8 cellular contexts compared by ENCODE assay signal in the genomic region with DNA sequence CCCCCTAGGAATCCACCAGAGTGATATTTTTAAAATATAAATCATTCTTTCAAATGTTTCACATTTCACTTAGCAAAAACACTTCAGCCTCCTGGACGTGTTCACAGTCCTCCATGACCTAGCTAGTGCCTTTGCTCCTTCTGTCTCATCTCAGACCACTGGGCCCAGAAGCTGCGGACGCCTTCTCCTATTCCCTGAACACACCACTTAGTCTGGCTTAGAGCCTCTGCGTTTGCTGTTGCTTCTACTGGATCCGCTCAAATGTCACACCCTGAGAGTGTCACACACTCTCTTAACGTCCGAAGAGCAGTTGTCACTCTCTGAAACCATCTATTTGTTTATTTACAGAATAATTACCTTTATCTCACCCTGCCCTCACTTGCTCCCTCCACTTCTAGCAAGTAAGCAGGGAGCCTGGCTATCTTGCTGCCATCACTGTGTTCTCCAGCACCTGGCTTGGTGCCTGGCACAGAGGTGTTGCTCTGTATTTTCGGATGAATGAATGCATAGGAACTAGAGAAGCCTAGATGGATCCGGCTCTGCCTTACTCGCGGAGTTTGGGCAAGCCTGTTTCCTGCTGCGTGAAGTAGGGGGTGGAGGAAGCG. TPM values are rescaled to one million over a fixed set of nuclear protein-coding genes. Genes with fewer than 3 reads are reported as not detected.
DNase-seq lines count a peak whose midpoint lies in the region; ATAC-seq and TF ChIP-seq lines count a peak whose summit lies in the region.

No MANE protein-coding gene starts in this region.

- peak overlapping the region; percentile 86 for H2AFZ ChIP-seq in fibroblast of lung (ENCODE audit: low read length)

- no peaks in the 10 kb centered on the region for H3K36me3 ChIP-seq in SJCRH30
- H3K36me3 ChIP-seq in fibroblast of lung (ENCODE audit: control insufficient read depth, insufficient read depth, low read length) = peaks cover 2% of the 10 kb centered on the region
- no peaks in the 10 kb centered on the region for H3K36me3 ChIP-seq in prostate gland

- intact Hi-C loops in prostate gland (cut with DNase I) (no loop called here), posterior vena cava (cut with DNase I) (no loop called here)

- H3K9ac ChIP-seq in fibroblast of lung (ENCODE audit: insufficient read depth, low read length) = peak overlapping the region; percentile 89

- TF ChIP-seq POLR2A in prostate gland (IDR thresholded peaks at IDR 0.05) (no peak), erythroblast (IDR thresholded peaks at IDR 0.05; ENCODE audit: low read length) (no peak)

- peaks cover 21% of the 10 kb centered on the region for H3K79me2 ChIP-seq in fibroblast of lung (ENCODE audit: control insufficient read depth, insufficient read depth, low read length)

- DNase-seq in GM12864 (ENCODE audit: low read depth) = no peak
- no peak for DNase-seq in SJCRH30
- DNase-seq in fibroblast of lung (ENCODE audit: low read depth in 2 of 2) = no peak
- peak; percentile 31 for DNase-seq in prostate gland (ENCODE audit: low spot score)
- no peak for DNase-seq in erythroblast (lab: John Stamatoyannopoulos, UW)
- DNase-seq in posterior vena cava (ENCODE audit: low spot score) = no peak
- DNase-seq in AG08395 (ENCODE audit: low spot score) = no peak

- ATAC-seq in HG03108 (IDR thresholded peaks at IDR 0.05; ENCODE audit: unreplicated experiment) = no peak

- peak overlapping the region; percentile 59 for H3K4me3 ChIP-seq in GM12864 (ENCODE audit: low read depth, low read length)
- H3K4me3 ChIP-seq in SJCRH30 = peak overlapping the region; percentile 62
- peak overlapping the region; percentile 63 to 68 (median 65) for H3K4me3 ChIP-seq in fibroblast of lung (replicated peaks in 1 of 4; ENCODE audit: control extremely low read depth in 1 of 4, insufficient read depth in 1 of 4, low read depth in 3 of 4, low read length in 4 of 4)
- H3K4me3 ChIP-seq in prostate gland = peak overlapping the region; percentile 31 to 56

- H3K27me3 ChIP-seq in SJCRH30 = no peaks in the 10 kb centered on the region
- H3K27me3 ChIP-seq in fibroblast of lung (ENCODE audit: control insufficient read depth, insufficient read depth, low read length) = no peaks in the 10 kb centered on the region
- H3K27me3 ChIP-seq in prostate gland (replicated peaks; ENCODE audit: insufficient read depth) = no peaks in the 10 kb centered on the region

- no peaks in the 10 kb centered on the region for H4K20me1 ChIP-seq in fibroblast of lung (ENCODE audit: control insufficient read depth, extremely low read depth, insufficient read depth, low read length)

- H3K4me1 ChIP-seq in SJCRH30 (peaks cover 31% of the 10 kb centered on the region), fibroblast of lung (ENCODE audit: control insufficient read depth, extremely low read depth, insufficient read depth, low read length) (peaks cover 12% of the 10 kb centered on the region), prostate gland (replicated peaks) (peaks cover 3% of the 10 kb centered on the region)

- H3K4me2 ChIP-seq in fibroblast of lung (ENCODE audit: extremely low read depth, insufficient read depth, low read length) = peak overlapping the region; percentile 94

- TF ChIP-seq CTCF in GM12864 (IDR thresholded peaks at IDR 0.05; ENCODE audit: low read depth, low read length, missing control alignments) (no peak), fibroblast of lung (conservative IDR thresholded peaks at IDR 0.05 in 1 of 2, IDR thresholded peaks at IDR 0.05 in 1 of 2; ENCODE audit: low read depth in 1 of 2, low read length in 2 of 2) (no peak), prostate gland (IDR thresholded peaks at IDR 0.05) (no peak)

- no peaks in the 10 kb centered on the region for H3K9me3 ChIP-seq in SJCRH30 (replicated peaks)
- no peaks in the 10 kb centered on the region for H3K9me3 ChIP-seq in fibroblast of lung (ENCODE audit: control insufficient read depth, insufficient read depth, low read depth, low read length)
- no peaks in the 10 kb centered on the region for H3K9me3 ChIP-seq in prostate gland

- 41% methylated on average over 13 of the region's 13 CpGs for WGBS in prostate gland

- H3K27ac ChIP-seq in SJCRH30 (peak overlapping the region; percentile 67), fibroblast of lung (ENCODE audit: insufficient read depth, low read length) (peak overlapping the region; percentile 91), prostate gland (peak overlapping the region; percentile 92 to 94)

RNA-seq across cellular contexts. Expression of gene GRK6, which starts 1.2 kb away (rescaled TPM):
- total RNA-seq in SJCRH30 (2014; rRNA removed; shearing (Covaris generic)) = 45.1 and 48.4 TPM in 2 replicates
- total RNA-seq in fibroblast of lung (13.1 and 15.0 TPM in 2 replicates), prostate gland (10 to 100 TPM; 28.6 to 32.4 TPM), posterior vena cava (10 to 100 TPM; 22.9 to 28.2 TPM)
- 15.8 and 23.4 TPM in 2 replicates for polyA plus RNA-seq in fibroblast of lung
- 16.0 and 28.2 TPM in 2 replicates for polyA plus RNA-seq in fibroblast of lung (2012)
- polyA minus RNA-seq in fibroblast of lung (ENCODE audit: low replicate concordance) = 9.2 and 18.0 TPM in 2 replicates

RNA-seq across cellular contexts. Expression of gene F12, which starts 15.9 kb away (rescaled TPM):
- 5.9 and 6.5 TPM in 2 replicates for total RNA-seq in SJCRH30 (2014; rRNA removed; shearing (Covaris generic))
- total RNA-seq in fibroblast of lung (under 0.01 and 0.50 TPM in 2 replicates), prostate gland (1 to 10 TPM in 1 of 2 donors, under 1 TPM in 1; 0.74 to 2.6 TPM), posterior vena cava (under 1 TPM; 0.38 to 0.93 TPM)
- 0.10 and 0.19 TPM in 2 replicates for polyA plus RNA-seq in fibroblast of lung
- polyA plus RNA-seq in fibroblast of lung (2012) = 0.35 and 0.46 TPM in 2 replicates
- polyA minus RNA-seq in fibroblast of lung (ENCODE audit: low replicate concordance) = not detected in 2 replicates

RNA-seq across cellular contexts. Expression of gene PRR7, which starts 21.3 kb away (rescaled TPM):
- 6.4 TPM in 2 replicates for total RNA-seq in SJCRH30 (2014; rRNA removed; shearing (Covaris generic))
- total RNA-seq in fibroblast of lung (2.1 and 2.3 TPM in 2 replicates), prostate gland (10 to 100 TPM in 1 of 2 donors, 1 to 10 TPM in 1; 8.7 to 11.0 TPM), posterior vena cava (1 to 10 TPM in 1 of 2 donors, under 1 TPM in 1; 0.79 to 2.0 TPM)
- polyA plus RNA-seq in fibroblast of lung = 1.6 TPM in 2 replicates
- polyA plus RNA-seq in fibroblast of lung (2012) = 3.1 and 5.9 TPM in 2 replicates
- polyA minus RNA-seq in fibroblast of lung (ENCODE audit: low replicate concordance) = 0.78 and 1.9 TPM in 2 replicates

RNA-seq across cellular contexts. Expression of gene PFN3, which starts 24.8 kb away (rescaled TPM):
- total RNA-seq in SJCRH30 (2014; rRNA removed; shearing (Covaris generic)) = not detected in 2 replicates
- total RNA-seq in fibroblast of lung = not detected in 2 replicates
- not detected in 2 replicates for polyA plus RNA-seq in fibroblast of lung
- polyA plus RNA-seq in fibroblast of lung (2012) = not detected in 2 replicates
- not detected in 2 replicates for polyA minus RNA-seq in fibroblast of lung (ENCODE audit: low replicate concordance)
- not detected for total RNA-seq in prostate gland
- not detected for total RNA-seq in posterior vena cava

RNA-seq across cellular contexts. Expression of gene SLC34A1, which starts 41.1 kb away (rescaled TPM):
- total RNA-seq in SJCRH30 (2014; rRNA removed; shearing (Covaris generic)) = not detected in 2 replicates
- total RNA-seq in fibroblast of lung = not detected in 2 replicates
- polyA plus RNA-seq in fibroblast of lung = not detected in 2 replicates
- polyA plus RNA-seq in fibroblast of lung (2012) = not detected in 2 replicates
- not detected in 2 replicates for polyA minus RNA-seq in fibroblast of lung (ENCODE audit: low replicate concordance)
- not detected for total RNA-seq in prostate gland
- not detected for total RNA-seq in posterior vena cava
